Comparison of ENCODE assay signal across 15 cellular contexts in the genomic region with DNA sequence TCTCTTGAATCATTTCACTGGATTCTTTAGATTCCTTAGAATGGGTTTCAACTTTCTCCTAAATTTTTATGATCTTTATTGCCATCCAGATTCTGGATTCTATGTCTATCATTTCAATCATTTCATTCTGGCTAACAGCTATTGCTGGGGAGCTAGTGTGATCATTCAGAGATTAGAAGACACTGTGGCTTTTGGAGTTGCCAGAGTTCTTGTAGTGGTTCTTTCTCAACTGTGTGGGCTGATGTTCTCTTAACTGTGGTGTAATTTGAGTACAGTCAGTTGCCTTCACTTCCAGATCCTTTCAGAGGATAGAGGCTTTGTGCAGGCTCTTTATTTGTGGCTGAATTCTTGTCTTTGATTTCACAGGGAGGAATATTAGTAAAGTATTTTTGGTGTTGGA. TPM values are rescaled to one million over a fixed set of nuclear protein-coding genes. Genes with fewer than 3 reads are reported as not detected.
DNase-seq lines count a peak whose midpoint lies in the region; TF ChIP-seq lines count a peak whose summit lies in the region.
"Had no signal": no experiment of that assay in that cellular context is flagged by ENCODE, and none has a peak within 500 bp of the region (broad histone marks: within the 10 kb centered on the region; RNA-seq: fewer than 3 reads in every experiment).

No MANE protein-coding gene starts in this region.

- no peaks in the 10 kb centered on the region for H3K36me3 ChIP-seq in subcutaneous abdominal adipose tissue (ENCODE audit: control insufficient read depth in 5 of 5, insufficient read depth in 5 of 5, low read length in 5 of 5)
- H3K36me3 ChIP-seq in BE2C: no peaks in the 10 kb centered on the region
- H3K36me3 ChIP-seq: Peyer's patch had no signal

- H3K9ac ChIP-seq in subcutaneous abdominal adipose tissue (ENCODE audit: low read length in 5 of 5): no peak overlapping the region

- no peaks in the 10 kb centered on the region for H3K9me3 ChIP-seq in subcutaneous abdominal adipose tissue (ENCODE audit: control insufficient read depth in 5 of 5, low read length in 5 of 5)
- no peaks in the 10 kb centered on the region for H3K9me3 ChIP-seq in BE2C
- H3K9me3 ChIP-seq: Caco-2, Peyer's patch had no signal

- in situ Hi-C loops in astrocyte of the spinal cord (cut with HindIII; ENCODE audit: low sequenced_read_pairs): no loop called here

- H3K4me1 ChIP-seq in subcutaneous abdominal adipose tissue (ENCODE audit: control insufficient read depth in 5 of 5, insufficient read depth in 5 of 5, low read length in 5 of 5): peaks cover 0 to 17% (median 7%) of the 10 kb centered on the region in 5 donors
- H3K4me1 ChIP-seq in BE2C: no peaks in the 10 kb centered on the region
- H3K4me1 ChIP-seq: Peyer's patch had no signal

- DNase-seq in NCI-H226 (peak; percentile 7), astrocyte of the spinal cord (ENCODE audit: low read depth, low spot score) (peak; percentile 10), fibroblast of peridontal ligament (ENCODE audit: extremely low read depth) (peak; percentile 50), GF-D8 (lab: John Stamatoyannopoulos, UW) (no peak), iPS-NIHi11 (ENCODE audit: low spot score) (no peak), BE2C (no peak)
- DNase-seq: Caco-2, DMS153, KBM-7, NCI-H1436 treated with DMSO at 0.1 percent for 48 hours, NCI-H2081 treated with DMSO at 0.1 percent for 48 hours, NCI-H510A treated with DMSO at 0.1 percent for 48 hours, NCI-H82, Peyer's patch had no signal

- H3K4me3 ChIP-seq in astrocyte of the spinal cord (ENCODE audit: low read depth, low read length) (no peak overlapping the region), subcutaneous abdominal adipose tissue (ENCODE audit: low read depth in 1 of 5, low read length in 5 of 5) (no peak overlapping the region), BE2C (ENCODE audit: low read depth, low read length) (no peak overlapping the region)
- H3K4me3 ChIP-seq: Peyer's patch had no signal

- H3K27me3 ChIP-seq in subcutaneous abdominal adipose tissue (ENCODE audit: control insufficient read depth in 5 of 5, insufficient read depth in 4 of 5, low read length in 5 of 5) (no peaks in the 10 kb centered on the region), BE2C (no peaks in the 10 kb centered on the region)
- H3K27me3 ChIP-seq: Peyer's patch had no signal

- TF ChIP-seq CTCF in astrocyte of the spinal cord (IDR thresholded peaks at IDR 0.05; ENCODE audit: low read depth, low read length): no peak
- TF ChIP-seq CTCF in BE2C (IDR thresholded peaks at IDR 0.05; ENCODE audit: low read depth, low read length): no peak

- H3K27ac ChIP-seq in subcutaneous abdominal adipose tissue (ENCODE audit: low read depth, low read length): peak overlapping the region; percentile 91
- H3K27ac ChIP-seq: Peyer's patch had no signal

RNA-seq across cellular contexts. Expression of a gene that starts 12.1 kb away (rescaled TPM):
- 1.1 TPM for polyA plus RNA-seq in BE2C (2012; ENCODE audit: insufficient read depth, insufficient read length, low read depth)

RNA-seq across cellular contexts. Expression of a gene that starts 18.2 kb away (rescaled TPM):
- not detected for polyA plus RNA-seq in BE2C (2012; ENCODE audit: insufficient read depth, insufficient read length, low read depth)

RNA-seq across cellular contexts. Expression of a gene that starts 46.7 kb away (rescaled TPM):
- polyA plus RNA-seq in BE2C (2012; ENCODE audit: insufficient read depth, insufficient read length, low read depth): 0.76 TPM

RNA-seq across cellular contexts. Expression of a gene that starts 50.7 kb away (rescaled TPM):
- 43.4 TPM for polyA plus RNA-seq in BE2C (2012; ENCODE audit: insufficient read depth, insufficient read length, low read depth)

Comparison
In these comparisons a context has a peak if more than half of its experiments do, and no peak if none do; other contexts are left out.
1. DNase-seq: peak in NCI-H226 (single experiment), astrocyte of the spinal cord (single experiment) and fibroblast of peridontal ligament (single experiment); none in GF-D8 (single experiment), iPS-NIHi11 (single experiment) and BE2C (single experiment).